ENCODE assay signal across 8 cellular contexts in the genomic region with DNA sequence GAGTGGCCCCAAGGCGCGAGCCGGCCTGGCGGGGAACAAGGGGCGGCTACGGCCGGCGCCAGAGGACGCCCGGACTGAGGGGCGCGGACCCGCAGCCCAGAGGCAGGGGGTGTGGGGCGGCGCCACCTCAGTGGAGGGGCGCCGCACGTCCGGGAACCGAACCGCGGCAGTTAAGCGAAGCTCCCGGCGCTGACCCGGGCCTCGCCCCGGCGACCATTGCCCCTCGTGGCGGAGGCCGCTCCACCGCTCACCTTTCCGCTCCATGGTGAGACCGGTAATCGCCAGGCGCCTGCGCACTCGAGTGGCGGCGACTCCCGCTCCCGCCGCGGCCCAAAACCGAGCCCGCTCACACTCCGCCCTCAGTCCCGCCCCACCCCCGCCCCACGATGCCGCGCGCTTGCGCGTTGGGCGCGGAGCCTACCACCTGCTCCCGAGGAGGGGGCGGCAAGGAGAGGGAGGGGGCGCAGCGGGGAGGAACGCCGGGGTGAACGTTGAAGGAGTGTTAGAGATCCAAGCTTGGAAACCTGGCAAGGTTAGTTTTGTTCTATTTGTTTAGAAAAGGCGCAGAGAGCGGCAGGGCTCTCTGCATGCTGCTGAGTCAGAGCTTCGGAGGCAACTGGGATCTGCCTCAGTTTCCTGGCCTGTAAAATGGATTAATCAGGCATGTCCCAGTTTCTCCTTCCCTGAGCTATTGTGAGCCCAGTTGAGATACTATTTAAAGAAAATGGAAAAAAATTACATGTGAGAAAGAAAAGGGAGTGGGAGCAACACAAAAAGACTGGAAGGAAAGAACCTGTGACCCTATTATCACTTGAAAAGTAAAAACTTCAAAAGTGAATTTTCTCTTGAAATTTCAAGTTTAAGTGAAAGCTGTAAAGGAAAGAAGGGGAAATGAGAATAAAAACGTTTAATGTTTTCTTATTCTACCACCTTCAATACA. TPM values are rescaled to one million over a fixed set of nuclear protein-coding genes. Genes with fewer than 3 reads are reported as not detected.
A peak's percentile ranks its signal among the peaks of the same experiment; 100 is the strongest.
DNase-seq lines count a peak whose midpoint lies in the region; ATAC-seq and TF ChIP-seq lines count a peak whose summit lies in the region.

A gene (minus strand): TSS at position 306 of the 940 bp plus-strand sequence. CDS start 42 bp downstream, at position 264.

- no peaks in the 10 kb centered on the region for H3K27me3 ChIP-seq in layer of hippocampus (ENCODE audit: control insufficient read depth, insufficient read depth, low read length)

- DNase-seq in Ammon's horn (ENCODE audit: low spot score) (peak; percentile 90), NCI-H460 (ENCODE audit: extremely low read depth, low read depth) (peak; percentile 75)
- peak; percentile 83 to 85 for DNase-seq in activated CD4-positive, alpha-beta T cell treated with anti-CD3 and anti-CD28 coated beads for 4 hours
- DNase-seq in stimulated activated CD4-positive, alpha-beta T cell treated with anti-CD3 and anti-CD28 coated beads, Interleukin-1b, Interleukin-23, amount 100 ng/mL, for 24 hours (ENCODE audit: low read depth in 4 of 4, low spot score in 1 of 4): peak; percentile 63 to 87 (median 80)

- ATAC-seq in HG03378 (IDR thresholded peaks at IDR 0.05; ENCODE audit: unreplicated experiment): peak; percentile 47

- TF ChIP-seq POLR2A in GM19099 (IDR thresholded peaks at IDR 0.05; ENCODE audit: extremely low read depth, insufficient read length, low read depth): peak; percentile 88

- H3K27ac ChIP-seq in cingulate gyrus (ENCODE audit: low read depth, low read length): peak within 1 kb of the TSS; percentile 67
- H3K27ac ChIP-seq in layer of hippocampus (ENCODE audit: low read depth, low read length): peak within 1 kb of the TSS; percentile 35

RNA-seq across cellular contexts. Expression of the gene that starts here (rescaled TPM):
- 61.5 and 68.4 TPM in 2 replicates for total RNA-seq in NCI-H460 (2014; rRNA removed; shearing (Covaris generic))
- 76.6 and 84.2 TPM in 2 replicates for polyA plus RNA-seq in NCI-H460 (2014; cell fraction: nucleus; rRNA removed)

Comparison
In these comparisons a context has a peak if more than half of its experiments do, and no peak if none do; other contexts are left out.
1. Peak in every context shown above with its lines: DNase-seq, ATAC-seq and H3K27ac ChIP-seq.